Comparison of ENCODE assay signal across 1 cellular context in the genomic region with DNA sequence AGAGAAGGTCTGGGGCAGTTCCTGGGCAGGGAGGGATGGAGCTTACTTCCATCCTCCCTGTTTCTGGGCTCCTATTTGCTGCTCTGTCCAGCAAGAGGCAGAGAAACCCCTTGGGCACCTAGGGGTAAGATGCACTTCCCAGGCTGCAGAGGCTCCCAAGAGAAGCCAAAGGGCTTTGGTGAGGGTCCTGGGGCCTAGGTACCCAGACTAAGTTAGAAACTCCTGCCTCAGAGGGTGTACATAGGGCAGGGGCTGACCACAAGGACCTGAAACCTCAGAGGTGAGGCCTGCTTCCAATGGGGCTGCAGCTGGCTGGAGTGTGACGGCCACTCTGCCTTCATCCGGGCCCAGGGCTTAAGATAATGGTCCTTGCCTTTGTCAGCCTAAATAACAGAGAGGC.
A peak's percentile ranks its signal among the peaks of the same experiment; 100 is the strongest.
TF ChIP-seq lines count a peak whose summit lies in the region.

No MANE protein-coding gene starts in this region.

TF ChIP-seq in HEK293, 187 proteins besides CTCF, POLR2A, EP300 and RAD21:
- TF ChIP-seq, protein P1, sequence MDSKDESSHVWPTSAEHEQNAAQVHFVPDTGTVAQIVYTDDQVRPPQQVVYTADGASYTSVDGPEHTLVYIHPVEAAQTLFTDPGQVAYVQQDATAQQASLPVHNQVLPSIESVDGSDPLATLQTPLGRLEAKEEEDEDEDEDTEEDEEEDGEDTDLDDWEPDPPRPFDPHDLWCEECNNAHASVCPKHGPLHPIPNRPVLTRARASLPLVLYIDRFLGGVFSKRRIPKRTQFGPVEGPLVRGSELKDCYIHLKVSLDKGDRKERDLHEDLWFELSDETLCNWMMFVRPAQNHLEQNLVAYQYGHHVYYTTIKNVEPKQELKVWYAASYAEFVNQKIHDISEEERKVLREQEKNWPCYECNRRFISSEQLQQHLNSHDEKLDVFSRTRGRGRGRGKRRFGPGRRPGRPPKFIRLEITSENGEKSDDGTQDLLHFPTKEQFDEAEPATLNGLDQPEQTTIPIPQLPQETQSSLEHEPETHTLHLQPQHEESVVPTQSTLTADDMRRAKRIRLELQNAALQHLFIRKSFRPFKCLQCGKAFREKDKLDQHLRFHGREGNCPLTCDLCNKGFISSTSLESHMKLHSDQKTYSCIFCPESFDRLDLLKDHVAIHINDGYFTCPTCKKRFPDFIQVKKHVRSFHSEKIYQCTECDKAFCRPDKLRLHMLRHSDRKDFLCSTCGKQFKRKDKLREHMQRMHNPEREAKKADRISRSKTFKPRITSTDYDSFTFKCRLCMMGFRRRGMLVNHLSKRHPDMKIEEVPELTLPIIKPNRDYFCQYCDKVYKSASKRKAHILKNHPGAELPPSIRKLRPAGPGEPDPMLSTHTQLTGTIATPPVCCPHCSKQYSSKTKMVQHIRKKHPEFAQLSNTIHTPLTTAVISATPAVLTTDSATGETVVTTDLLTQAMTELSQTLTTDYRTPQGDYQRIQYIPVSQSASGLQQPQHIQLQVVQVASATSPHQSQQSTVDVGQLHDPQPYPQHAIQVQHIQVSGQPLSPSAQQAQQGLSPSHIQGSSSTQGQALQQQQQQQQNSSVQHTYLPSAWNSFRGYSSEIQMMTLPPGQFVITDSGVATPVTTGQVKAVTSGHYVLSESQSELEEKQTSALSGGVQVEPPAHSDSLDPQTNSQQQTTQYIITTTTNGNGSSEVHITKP (tag by site-specific recombination; IDR thresholded peaks at IDR 0.05), result peak; percentile 2; the same call in 1 of the 2 replicates
- no peak for TF ChIP-seq GLI4 (tag by site-specific recombination; IDR thresholded peaks at IDR 0.05)
